Comparison of ENCODE assay signal across 21 cellular contexts in the genomic region with DNA sequence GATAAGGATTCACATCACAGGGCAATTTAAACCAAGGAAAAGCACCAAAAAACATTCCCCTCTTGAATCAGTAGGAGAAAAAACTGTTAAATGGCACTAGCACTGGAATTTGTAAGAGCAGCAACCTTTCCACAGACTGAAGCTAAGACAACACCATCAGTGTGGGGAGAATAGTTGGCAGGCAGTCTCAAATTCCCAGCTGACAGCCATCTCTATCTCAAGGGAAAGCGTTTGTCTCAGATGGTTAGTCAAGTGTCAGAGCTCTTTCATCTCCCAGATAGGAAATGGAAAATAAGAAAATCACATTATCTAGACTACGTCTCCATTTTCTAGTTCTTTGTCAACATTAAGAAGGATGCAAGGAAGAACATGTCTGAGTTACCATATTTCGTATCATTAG.
"Had no signal": no experiment of that assay in that cellular context is flagged by ENCODE, and none has a peak within 500 bp of the region (broad histone marks: within the 10 kb centered on the region; RNA-seq: fewer than 3 reads in every experiment).

No MANE protein-coding gene starts in this region.

- H3K4me1 ChIP-seq: breast epithelium, esophagus muscularis mucosa, left lung, pancreas, stomach, suprapubic skin, uterus had no signal

- H3K27me3 ChIP-seq: breast epithelium, esophagus muscularis mucosa, left lung, pancreas, right lobe of liver, stomach, suprapubic skin, uterus had no signal

- H3K36me3 ChIP-seq: breast epithelium, esophagus muscularis mucosa, left lung, pancreas, right lobe of liver, stomach, suprapubic skin, uterus had no signal

- H3K27ac ChIP-seq: breast epithelium, esophagus muscularis mucosa, left lung, pancreas, right lobe of liver, skin epidermis, stomach, suprapubic skin, uterus had no signal

- H3K9me3 ChIP-seq: breast epithelium, esophagus muscularis mucosa, left lung, pancreas, right lobe of liver, stomach, suprapubic skin, uterus had no signal

- DNase-seq: activated CD4-positive, alpha-beta T cell treated with anti-CD3 and anti-CD28 coated beads, Interleukin-2, amount 50 U/mL, for 48 hours; activated CD8-positive, alpha-beta memory T cell treated with anti-CD3 and anti-CD28 coated beads, Interleukin-2, amount 50 U/mL, for 48 hours; activated naive CD4-positive, alpha-beta T cell; activated T-cell treated with anti-CD3 and anti-CD28 coated beads, Interleukin-2, amount 50 U/mL, for 4 hours; effector memory CD8-positive, alpha-beta T cell; hippocampal formation; left lung; naive thymus-derived CD8-positive, alpha-beta T cell; pancreas; right lobe of liver; stimulated activated CD4-positive, alpha-beta T cell treated with anti-CD3 and anti-CD28 coated beads, Interleukin-1b, Interleukin-23, amount 100 ng/mL, for 48 hours; stomach; T1000; trophoblast cell; uterus had no signal

- H3K4me3 ChIP-seq: breast epithelium, esophagus muscularis mucosa, left lung, pancreas, right lobe of liver, skin epidermis, stomach, suprapubic skin, uterus had no signal

- ATAC-seq: activated T-cell treated with anti-CD3 and anti-CD28 coated beads, Interleukin-2, amount 50 U/mL, for 4 hours; effector memory CD8-positive, alpha-beta T cell; left lung; naive thymus-derived CD8-positive, alpha-beta T cell; pancreas; right lobe of liver; stimulated activated effector memory CD8-positive, alpha-beta T cell treated with anti-CD3 and anti-CD28 coated beads, Interleukin-12 subunit alpha, Interleukin-12 subunit beta, amount 100 ng/mL, for 72 hours; WTC11 had no signal
